8 cellular contexts compared by ENCODE assay signal in genomic region chr3:47781685-47782537, GRCh38. TPM values are rescaled to one million over a fixed set of nuclear protein-coding genes. Genes with fewer than 3 reads are reported as not detected.
DNase-seq lines count a peak whose midpoint lies in the region; ATAC-seq, FAIRE-seq and TF ChIP-seq lines count a peak whose summit lies in the region.

TSS of gene SMARCC1 (minus strand) at chr3:47781893. CDS start at chr3:47781797, 96 bp downstream.

- H3K4me3 ChIP-seq in BE2C (ENCODE audit: low read depth, low read length), result peak within 1 kb of the TSS; percentile 70
- H3K4me3 ChIP-seq in colonic mucosa, result peak within 1 kb of the TSS; percentile 91

- H3K4me1 ChIP-seq in BE2C (no peaks in the 10 kb centered on the region), colonic mucosa (peaks cover 6% of the 10 kb centered on the region)

- H3K9ac ChIP-seq in colonic mucosa (ENCODE audit: low read depth in 2 of 2, low read length in 2 of 2), result peak within 1 kb of the TSS; percentile 90 to 98

- no peaks in the 10 kb centered on the region for H3K27me3 ChIP-seq in BE2C
- no peaks in the 10 kb centered on the region for H3K27me3 ChIP-seq in colonic mucosa

- peak; percentile 92 for FAIRE-seq in GM19239 (lab: Jason Lieb, UNC)

- ATAC-seq in HG03457 (IDR thresholded peaks at IDR 0.05; ENCODE audit: unreplicated experiment) (peak; percentile 66), left colon (peak; percentile 94)

- DNase-seq in BE2C (peak; percentile 96), GM19239 (ENCODE audit: insufficient read length, low spot score) (peak; percentile 87), NCI-H524 treated with DMSO at 0.1 percent for 48 hours (lab: John Stamatoyannopoulos, UW) (peak; percentile 30), colonic mucosa (peak; percentile 99), left colon (peak; percentile 97 to 99)
- peak; percentile 99 for DNase-seq in activated CD4-positive, alpha-beta T cell treated with anti-CD3 and anti-CD28 coated beads for 48 hours
- peak; percentile 98 for DNase-seq in stimulated activated CD4-positive, alpha-beta T cell treated with anti-CD3 and anti-CD28 coated beads, Interleukin-1b, Interleukin-23, amount 100 ng/mL, for 48 hours

- peak within 1 kb of the TSS; percentile 94 for H3K27ac ChIP-seq in colonic mucosa

- H3K9me3 ChIP-seq in BE2C, result no peaks in the 10 kb centered on the region
- no peaks in the 10 kb centered on the region for H3K9me3 ChIP-seq in colonic mucosa

- intact Hi-C loops in colonic mucosa (cut with DNase I), result no loop called here
- intact Hi-C loops in left colon (cut with DNase I, micrococcal nuclease), result loop anchor here in 1 of 2 donors (10.0 kb wide), 1 partner anchor 357 kb away; no protein-coding TSS in a partner anchor

- peaks cover 7% of the 10 kb centered on the region for H3K36me3 ChIP-seq in BE2C
- H3K36me3 ChIP-seq in colonic mucosa, result no peaks in the 10 kb centered on the region

- TF ChIP-seq CTCF in BE2C (IDR thresholded peaks at IDR 0.05; ENCODE audit: low read depth, low read length), result no peak
- no peak for TF ChIP-seq CTCF in colonic mucosa (IDR thresholded peaks at IDR 0.05)

RNA-seq across cellular contexts. Expression of gene SMARCC1, which starts in this region (rescaled TPM):
- polyA plus RNA-seq in BE2C (2012; ENCODE audit: insufficient read depth, insufficient read length, low read depth), result 36.4 TPM
- total RNA-seq in colonic mucosa (10 to 100 TPM; 72.6 to 90.2 TPM), left colon (10 to 100 TPM; 55.6 to 66.4 TPM)

Comparison
In these comparisons a context has a peak if more than half of its experiments do, and no peak if none do; other contexts are left out.
1. Peak in every context shown above with its lines: DNase-seq, ATAC-seq, H3K4me3 ChIP-seq and H3K27ac ChIP-seq.
2. DNase-seq: peak in every context shown above with its lines; median percentile 99 in activated CD4-positive, alpha-beta T cell treated with anti-CD3 and anti-CD28 coated beads for 48 hours; 99 in colonic mucosa; 98 in left colon; 98 in stimulated activated CD4-positive, alpha-beta T cell treated with anti-CD3 and anti-CD28 coated beads, Interleukin-1b, Interleukin-23, amount 100 ng/mL, for 48 hours; 96 in BE2C; 87 in GM19239; 30 in NCI-H524 treated with DMSO at 0.1 percent for 48 hours.